Comparison of ENCODE assay signal across 20 cellular contexts in genomic region chr3:3074551-3075257, GRCh38. TPM values are rescaled to one million over a fixed set of nuclear protein-coding genes. Genes with fewer than 3 reads are reported as not detected.
DNase-seq lines count a peak whose midpoint lies in the region; ATAC-seq and TF ChIP-seq lines count a peak whose summit lies in the region.
"Had no signal": no experiment of that assay in that cellular context is flagged by ENCODE, and none has a peak within 500 bp of the region (broad histone marks: within the 10 kb centered on the region; RNA-seq: fewer than 3 reads in every experiment).

No MANE protein-coding gene starts in this region.

- intact Hi-C loops in activated T-helper 1 cell treated with anti-CD3 and anti-CD28 coated beads, Interleukin-12 subunit alpha, Interleukin-12 subunit beta, Interleukin-2, Interleukin-4 antibody, amounts not matched to agents 30 ng/mL and 10 ng/mL and 1 ng/mL, durations not matched to agents 14 hours and 24 hours and 36 hours (cut with micrococcal nuclease): no loop called here

- peak; percentile 76 for ATAC-seq in GM18861 (IDR thresholded peaks at IDR 0.05; ENCODE audit: unreplicated experiment)
- peak; percentile 72 for ATAC-seq in GM21515 (IDR thresholded peaks at IDR 0.05; ENCODE audit: unreplicated experiment)
- ATAC-seq in HG02981 (IDR thresholded peaks at IDR 0.05; ENCODE audit: unreplicated experiment): peak; percentile 58
- ATAC-seq: activated CD4-positive, CD25-positive, alpha-beta regulatory T cell treated with anti-CD3 and anti-CD28 coated beads, Interleukin-2, amount 50 U/mL, for 24 hours; effector memory CD8-positive, alpha-beta T cell; natural killer cell; T-cell had no signal

- no peaks in the 10 kb centered on the region for H3K79me2 ChIP-seq in neural progenitor cell (ENCODE audit: low read depth)

- H3K27me3 ChIP-seq in neural progenitor cell (no peaks in the 10 kb centered on the region), WERI-Rb-1 (ENCODE audit: insufficient read depth, low read depth, severe bottlenecking) (no peaks in the 10 kb centered on the region)

- H3K4me1 Mint-ChIP-seq in neural progenitor cell: peaks cover 7% of the 10 kb centered on the region
- no peaks in the 10 kb centered on the region for H3K4me1 Mint-ChIP-seq in activated T-helper 1 cell treated with anti-CD3 and anti-CD28 coated beads, Interleukin-12 subunit alpha, Interleukin-12 subunit beta, Interleukin-2, Interleukin-4 antibody, amounts not matched to agents 30 ng/mL and 10 ng/mL and 1 ng/mL, durations not matched to agents 14 hours and 24 hours and 36 hours (ENCODE audit: low read depth)
- H3K4me1 Mint-ChIP-seq: natural killer cell, T-cell had no signal

- no peak for DNase-seq in neural progenitor cell (ENCODE audit: low spot score)
- DNase-seq in activated CD4-positive, alpha-beta T cell treated with anti-CD3 and anti-CD28 coated beads, Interleukin-2, amount 50 U/mL, for 4 hours: no peak
- no peak for DNase-seq in activated T-helper 1 cell treated with anti-CD3 and anti-CD28 coated beads, Interleukin-12 subunit alpha, Interleukin-12 subunit beta, Interleukin-2, Interleukin-4 antibody, amounts not matched to agents 30 ng/mL and 10 ng/mL and 1 ng/mL, durations not matched to agents 14 hours and 24 hours and 36 hours (ENCODE audit: low spot score)
- no peak for DNase-seq in WERI-Rb-1
- no peak for DNase-seq in KG1 (lab: John Stamatoyannopoulos, UW)
- DNase-seq: AML-193; central memory CD4-positive, alpha-beta T cell; DMS153; effector memory CD8-positive, alpha-beta T cell; natural killer cell; NCI-H187 treated with DMSO at 0.1 percent for 48 hours; NCI-H526; stimulated activated CD4-positive, alpha-beta T cell treated with anti-CD3 and anti-CD28 coated beads, Interleukin-15, amount 100 ng/mL, for 24 hours; T-cell had no signal

- H3K27me3 Mint-ChIP-seq in neural progenitor cell (ENCODE audit: insufficient read depth, low read depth): peaks cover 6% of the 10 kb centered on the region
- H3K27me3 Mint-ChIP-seq in activated T-helper 1 cell treated with anti-CD3 and anti-CD28 coated beads, Interleukin-12 subunit alpha, Interleukin-12 subunit beta, Interleukin-2, Interleukin-4 antibody, amounts not matched to agents 30 ng/mL and 10 ng/mL and 1 ng/mL, durations not matched to agents 14 hours and 24 hours and 36 hours (ENCODE audit: insufficient read depth): no peaks in the 10 kb centered on the region

- no peak overlapping the region for H3K4me3 ChIP-seq in neural progenitor cell
- no peak overlapping the region for H3K4me3 ChIP-seq in WERI-Rb-1 (ENCODE audit: low read depth, low read length)
- H3K4me3 ChIP-seq: thoracic aorta had no signal

- no peak overlapping the region for H3K9ac ChIP-seq in neural progenitor cell

- no peak overlapping the region for H3K4me2 ChIP-seq in neural progenitor cell

- TF ChIP-seq CTCF in neural progenitor cell (IDR thresholded peaks at IDR 0.05) (no peak), WERI-Rb-1 (IDR thresholded peaks at IDR 0.05; ENCODE audit: low read depth, low read length) (no peak)

- peak overlapping the region; percentile 21 for H3K27ac Mint-ChIP-seq in neural progenitor cell
- no peak overlapping the region for H3K27ac Mint-ChIP-seq in activated T-helper 1 cell treated with anti-CD3 and anti-CD28 coated beads, Interleukin-12 subunit alpha, Interleukin-12 subunit beta, Interleukin-2, Interleukin-4 antibody, amounts not matched to agents 30 ng/mL and 10 ng/mL and 1 ng/mL, durations not matched to agents 14 hours and 24 hours and 36 hours
- H3K27ac Mint-ChIP-seq: effector memory CD8-positive, alpha-beta T cell; natural killer cell; T-cell had no signal

- H3K36me3 Mint-ChIP-seq in neural progenitor cell: no peaks in the 10 kb centered on the region
- H3K36me3 Mint-ChIP-seq in activated T-helper 1 cell treated with anti-CD3 and anti-CD28 coated beads, Interleukin-12 subunit alpha, Interleukin-12 subunit beta, Interleukin-2, Interleukin-4 antibody, amounts not matched to agents 30 ng/mL and 10 ng/mL and 1 ng/mL, durations not matched to agents 14 hours and 24 hours and 36 hours (ENCODE audit: low read depth): no peaks in the 10 kb centered on the region
- H3K36me3 Mint-ChIP-seq: natural killer cell, T-cell had no signal

- H3K36me3 ChIP-seq in neural progenitor cell (no peaks in the 10 kb centered on the region), WERI-Rb-1 (no peaks in the 10 kb centered on the region)
- H3K36me3 ChIP-seq: thoracic aorta had no signal

- H3K4me3 Mint-ChIP-seq in neural progenitor cell: no peak overlapping the region
- no peak overlapping the region for H3K4me3 Mint-ChIP-seq in activated T-helper 1 cell treated with anti-CD3 and anti-CD28 coated beads, Interleukin-12 subunit alpha, Interleukin-12 subunit beta, Interleukin-2, Interleukin-4 antibody, amounts not matched to agents 30 ng/mL and 10 ng/mL and 1 ng/mL, durations not matched to agents 14 hours and 24 hours and 36 hours
- H3K4me3 Mint-ChIP-seq: effector memory CD8-positive, alpha-beta T cell; natural killer cell; T-cell had no signal

- H2AFZ ChIP-seq in neural progenitor cell (replicated peaks): no peak overlapping the region

- no peaks in the 10 kb centered on the region for H3K9me3 ChIP-seq in neural progenitor cell (ENCODE audit: low read depth)
- H3K9me3 ChIP-seq in WERI-Rb-1 (ENCODE audit: severe bottlenecking): no peaks in the 10 kb centered on the region
- H3K9me3 ChIP-seq: thoracic aorta had no signal

- H4K20me1 ChIP-seq in neural progenitor cell (ENCODE audit: low read depth): no peaks in the 10 kb centered on the region

- peaks cover under 1% of the 10 kb centered on the region for H3K4me1 ChIP-seq in neural progenitor cell

- H3F3A ChIP-seq in neural progenitor cell (ENCODE audit: low read depth): no peaks in the 10 kb centered on the region

- H3K27ac ChIP-seq in neural progenitor cell: no peak overlapping the region
- no peak overlapping the region for H3K27ac ChIP-seq in WERI-Rb-1
- H3K27ac ChIP-seq: thoracic aorta had no signal

- H3K9me3 Mint-ChIP-seq in neural progenitor cell: no peaks in the 10 kb centered on the region
- no peaks in the 10 kb centered on the region for H3K9me3 Mint-ChIP-seq in activated T-helper 1 cell treated with anti-CD3 and anti-CD28 coated beads, Interleukin-12 subunit alpha, Interleukin-12 subunit beta, Interleukin-2, Interleukin-4 antibody, amounts not matched to agents 30 ng/mL and 10 ng/mL and 1 ng/mL, durations not matched to agents 14 hours and 24 hours and 36 hours
- H3K9me3 Mint-ChIP-seq: effector memory CD8-positive, alpha-beta T cell; natural killer cell; T-cell had no signal

RNA-seq across cellular contexts. Expression of gene IL5RA, which starts 35.5 kb away (rescaled TPM):
- not detected in 2 replicates for total RNA-seq in neural progenitor cell (ENCODE audit: low replicate concordance)
- 0.12 TPM in 1 of 2 replicates, not detected in the other for total RNA-seq in activated T-helper 1 cell treated with anti-CD3 and anti-CD28 coated beads, Interleukin-12 subunit alpha, Interleukin-12 subunit beta, Interleukin-2, Interleukin-4 antibody, amounts not matched to agents 30 ng/mL and 10 ng/mL and 1 ng/mL, durations not matched to agents 14 hours and 24 hours and 36 hours
- total RNA-seq: renal cortical epithelial cell had no signal

RNA-seq across cellular contexts. Expression of gene TRNT1, which starts 52.0 kb away (rescaled TPM):
- total RNA-seq in neural progenitor cell (ENCODE audit: low replicate concordance): 26.5 and 38.8 TPM in 2 replicates
- 52.4 and 53.5 TPM in 2 replicates for total RNA-seq in activated T-helper 1 cell treated with anti-CD3 and anti-CD28 coated beads, Interleukin-12 subunit alpha, Interleukin-12 subunit beta, Interleukin-2, Interleukin-4 antibody, amounts not matched to agents 30 ng/mL and 10 ng/mL and 1 ng/mL, durations not matched to agents 14 hours and 24 hours and 36 hours
